1 cellular context compared by ENCODE assay signal in genomic region chr11:78460468-78460867, GRCh38.
TF ChIP-seq lines count a peak whose summit lies in the region.

No MANE protein-coding gene starts in this region.

TF ChIP-seq in WTC11, 78 proteins besides CTCF, POLR2A, EP300 and RAD21 (continued from another document):
- no peak for TF ChIP-seq PRDM15 (CRISPR knock-in tag; IDR thresholded peaks at IDR 0.05)
